13 cellular contexts compared by ENCODE assay signal in the genomic region with DNA sequence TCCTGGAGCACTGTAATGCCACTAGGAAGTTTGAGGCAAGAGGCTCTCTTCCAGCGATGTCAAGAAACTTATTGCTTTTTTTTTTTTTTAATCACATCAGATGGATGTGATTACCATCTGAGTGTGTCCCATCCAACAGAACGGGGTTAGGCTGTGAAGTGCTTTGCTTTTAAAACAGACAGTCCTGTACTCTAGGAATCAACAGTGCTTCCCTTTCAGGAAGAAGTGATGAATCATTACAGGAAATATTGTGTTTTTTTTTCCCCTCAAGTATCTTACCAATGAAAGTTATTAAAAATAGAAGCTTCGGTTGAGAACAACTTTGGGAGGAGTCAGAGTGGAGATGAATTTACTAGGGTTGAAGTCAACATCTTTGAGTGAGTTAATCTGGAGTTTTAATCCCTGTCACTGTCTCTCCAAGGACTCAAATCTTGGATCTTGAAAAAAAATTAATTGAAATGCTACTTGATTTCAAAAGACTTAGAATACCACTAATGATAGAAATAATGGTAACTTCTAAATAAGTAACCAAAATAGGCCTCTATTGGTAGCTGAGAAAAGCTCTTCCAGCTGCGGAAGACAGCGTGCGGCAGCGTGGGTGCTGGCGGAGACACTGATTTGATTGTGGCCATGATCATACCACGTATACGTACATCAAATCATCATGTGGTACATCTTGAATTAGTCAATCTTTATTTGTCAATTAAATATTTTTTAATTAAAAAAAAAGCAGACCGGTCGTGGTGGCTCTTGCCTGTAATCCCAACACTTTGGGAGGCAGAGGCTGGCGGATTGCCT. TPM values are rescaled to one million over a fixed set of nuclear protein-coding genes. Genes with fewer than 3 reads are reported as not detected.
A peak's percentile ranks its signal among the peaks of the same experiment; 100 is the strongest.
DNase-seq lines count a peak whose midpoint lies in the region; ATAC-seq and TF ChIP-seq lines count a peak whose summit lies in the region.
"Had no signal": no experiment of that assay in that cellular context is flagged by ENCODE, and none has a peak within 500 bp of the region (broad histone marks: within the 10 kb centered on the region; RNA-seq: fewer than 3 reads in every experiment).

No MANE protein-coding gene starts in this region.

- H3K27ac ChIP-seq in BLaER1 (no peak overlapping the region; the same call in 1 of the 2 replicates), left lung (no peak overlapping the region), substantia nigra (ENCODE audit: low read depth, low read length, poor library complexity, severe bottlenecking) (no peak overlapping the region)
- H3K27ac ChIP-seq: C4-2B had no signal

- H3K4me3 ChIP-seq in BLaER1 (no peak overlapping the region), left lung (no peak overlapping the region)

- H3K27me3 ChIP-seq in BLaER1 (no peaks in the 10 kb centered on the region), left lung (no peaks in the 10 kb centered on the region)

- peak; percentile 40 for DNase-seq in LoVo (ENCODE audit: low spot score)
- peak; percentile 56 for DNase-seq in dermis blood vessel endothelial cell
- DNase-seq in left lung, result no peak
- DNase-seq in SW480 (ENCODE audit: low spot score), result no peak
- DNase-seq in activated CD4-positive, alpha-beta T cell treated with anti-CD3 and anti-CD28 coated beads, Interleukin-2, amount 50 U/mL, for 48 hours, result no peak
- DNase-seq in C1 segment of cervical spinal cord (lab: John Stamatoyannopoulos, UW), result no peak
- DNase-seq in substantia nigra (lab: John Stamatoyannopoulos, UW), result no peak
- DNase-seq: activated CD4-positive, alpha-beta T cell treated with anti-CD3 and anti-CD28 coated beads, Interleukin-2, amount 10 ng/mL, durations not matched to agents 7 days and 5 days; activated gamma-delta T cell; H7; NCI-H146 had no signal

- H3K9ac ChIP-seq in BLaER1, result no peak overlapping the region

- no peaks in the 10 kb centered on the region for H3K9me3 ChIP-seq in BLaER1
- no peaks in the 10 kb centered on the region for H3K9me3 ChIP-seq in left lung

- ATAC-seq in left lung, result peak; percentile 48

- peak overlapping the region; percentile 66 for H3K4me2 ChIP-seq in BLaER1

- H4K20me1 ChIP-seq in BLaER1, result no peaks in the 10 kb centered on the region

- H3K4me1 ChIP-seq in BLaER1 (peaks cover 48% of the 10 kb centered on the region), left lung (peaks cover 2 to 9% of the 10 kb centered on the region in 2 donors)

- TF ChIP-seq CTCF in left lung (IDR thresholded peaks at IDR 0.05), result no peak

- intact Hi-C loops in left lung (cut with DNase I), result no loop called here

- H3K36me3 ChIP-seq in BLaER1, result no peaks in the 10 kb centered on the region
- no peaks in the 10 kb centered on the region for H3K36me3 ChIP-seq in left lung

RNA-seq across cellular contexts. Expression of a gene that starts 45.5 kb away (rescaled TPM):
- total RNA-seq in dermis blood vessel endothelial cell, result 0.51 and 0.98 TPM in 2 replicates
- total RNA-seq in left lung, result 10 to 100 TPM; 20.6 to 29.9 TPM
- total RNA-seq: activated CD4-positive, alpha-beta T cell treated with anti-CD3 and anti-CD28 coated beads, Interleukin-2, amount 10 ng/mL, durations not matched to agents 7 days and 5 days had no signal

Comparison
In these comparisons a context has a peak if more than half of its experiments do, and no peak if none do; other contexts are left out.
1. DNase-seq: peak in LoVo (single experiment) and dermis blood vessel endothelial cell (single experiment); none in left lung (0 of 2), SW480 (single experiment), activated CD4-positive, alpha-beta T cell treated with anti-CD3 and anti-CD28 coated beads, Interleukin-2, amount 50 U/mL, for 48 hours (0 of 2), C1 segment of cervical spinal cord (0 of 14) and substantia nigra (0 of 49).
2. RNA of a gene that starts 45.5 kb away (total RNA-seq): 20.6 to 29.9 TPM in left lung; 0.51 to 0.98 TPM in dermis blood vessel endothelial cell; every median in the first group is over 10 times any median in the second.